ENCODE assay signal across 27 cellular contexts in the genomic region with DNA sequence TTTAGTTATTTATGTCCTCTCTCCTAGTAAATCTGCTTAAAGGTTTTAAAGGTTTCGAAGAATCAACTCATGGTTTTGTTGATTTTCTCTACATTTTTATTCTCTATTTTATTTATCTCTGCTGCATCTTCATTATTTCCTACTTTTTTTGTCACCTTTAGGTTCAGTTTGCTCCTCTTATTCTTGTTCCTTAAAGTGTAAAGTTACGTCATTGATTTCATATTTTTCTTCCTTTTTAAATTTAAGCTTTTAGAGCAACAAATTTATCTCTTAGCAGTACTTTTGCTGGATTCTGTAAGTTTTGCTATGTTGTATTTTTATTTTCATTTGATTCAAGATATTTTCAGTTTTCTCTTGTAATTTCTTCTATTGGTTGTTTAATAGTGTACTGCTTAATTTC.
"Had no signal": no experiment of that assay in that cellular context is flagged by ENCODE, and none has a peak within 500 bp of the region (broad histone marks: within the 10 kb centered on the region; RNA-seq: fewer than 3 reads in every experiment).

No MANE protein-coding gene starts in this region.

- H3K4me3 ChIP-seq: stomach, suprapubic skin, testis, thoracic aorta, thyroid gland, tibial artery, tibial nerve, transverse colon, upper lobe of left lung, upper lobe of right lung, uterus, vagina had no signal

- H3K36me3 ChIP-seq: stomach, suprapubic skin, thoracic aorta, thyroid gland, tibial artery, tibial nerve, transverse colon, upper lobe of left lung, upper lobe of right lung, uterus, vagina had no signal

- H3K27ac ChIP-seq: stomach, suprapubic skin, testis, thoracic aorta, thyroid gland, tibial artery, tibial nerve, transverse colon, upper lobe of left lung, upper lobe of right lung, uterus, vagina had no signal

- ATAC-seq: stimulated activated effector memory CD8-positive, alpha-beta T cell treated with anti-CD3 and anti-CD28 coated beads, Interleukin-12 subunit alpha, Interleukin-12 subunit beta, amount 100 ng/mL, for 72 hours; stimulated activated memory B cell treated with anti-CD40 and anti-IgM and Interleukin-4, amounts not matched to agents 10 μg/mL and 1 μg/mL and 100 μg/mL, for 72 hours; stimulated activated naive B cell treated with anti-CD40 and anti-IgM and Interleukin-4, amounts not matched to agents 10 μg/mL and 1 μg/mL and 100 μg/mL, for 72 hours; stimulated activated naive CD8-positive, alpha-beta T cell treated with anti-CD3 and anti-CD28 coated beads, Interleukin-15, amount 100 ng/mL, for 72 hours; stimulated activated naive CD8-positive, alpha-beta T cell treated with anti-CD3 and anti-CD28 coated beads, Interleukin-15, Interleukin-2, amounts not matched to agents 100 U/mL and 50 U/mL, for 24 hours; upper lobe of right lung had no signal

- FAIRE-seq: urothelium cell line had no signal

- H3K9me3 ChIP-seq: suprapubic skin, testis, thyroid gland, transverse colon, upper lobe of left lung, upper lobe of right lung, uterus, vagina had no signal

- H3K4me1 ChIP-seq: stomach, suprapubic skin, testis, thyroid gland, tibial nerve, transverse colon, upper lobe of left lung, upper lobe of right lung, uterus, vagina had no signal

- DNase-seq: stimulated activated CD4-positive, alpha-beta T cell treated with anti-CD3 and anti-CD28 coated beads, Interleukin-2, amount 100 ng/mL, for 48 hours; stimulated activated CD4-positive, alpha-beta T cell treated with anti-CD3 and anti-CD28 coated beads, Interleukin-4, amount 100 ng/mL, for 1 hour; stimulated activated CD4-positive, alpha-beta T cell treated with anti-CD3 and anti-CD28 coated beads, Interleukin-4, amount 100 ng/mL, for 24 hours; stimulated activated CD4-positive, alpha-beta T cell treated with anti-CD3 and anti-CD28 coated beads, Interleukin-4, amount 100 ng/mL, for 4 hours; stimulated activated CD8-positive, alpha-beta memory T cell treated with anti-CD3 and anti-CD28 coated beads, Interleukin-4, amount 100 ng/mL, for 48 hours; stimulated activated naive B cell treated with anti-CD40 and anti-IgM and Interleukin-4, amounts not matched to agents 10 μg/mL and 1 μg/mL and 100 μg/mL, for 72 hours; stimulated activated naive CD4-positive, alpha-beta T cell; stimulated activated naive CD4-positive, alpha-beta T cell treated with Interleukin-2 at 50 U/mL for 16 hours; stimulated activated naive CD8-positive, alpha-beta T cell treated with anti-CD3 and anti-CD28 coated beads, Interleukin-15, amount 100 ng/mL, for 72 hours; stimulated activated naive CD8-positive, alpha-beta T cell treated with anti-CD3 and anti-CD28 coated beads, Interleukin-15, Interleukin-2, amounts not matched to agents 100 U/mL and 50 U/mL, for 24 hours; stomach; substantia nigra; testis; thyroid gland; tibial artery; transverse colon; trophoblast cell; upper lobe of left lung; upper lobe of right lung; uterus had no signal

- H3K27me3 ChIP-seq: stomach, suprapubic skin, testis, thyroid gland, tibial artery, tibial nerve, upper lobe of left lung, upper lobe of right lung, uterus, vagina had no signal
